ENCODE assay signal across 8 cellular contexts in the genomic region with DNA sequence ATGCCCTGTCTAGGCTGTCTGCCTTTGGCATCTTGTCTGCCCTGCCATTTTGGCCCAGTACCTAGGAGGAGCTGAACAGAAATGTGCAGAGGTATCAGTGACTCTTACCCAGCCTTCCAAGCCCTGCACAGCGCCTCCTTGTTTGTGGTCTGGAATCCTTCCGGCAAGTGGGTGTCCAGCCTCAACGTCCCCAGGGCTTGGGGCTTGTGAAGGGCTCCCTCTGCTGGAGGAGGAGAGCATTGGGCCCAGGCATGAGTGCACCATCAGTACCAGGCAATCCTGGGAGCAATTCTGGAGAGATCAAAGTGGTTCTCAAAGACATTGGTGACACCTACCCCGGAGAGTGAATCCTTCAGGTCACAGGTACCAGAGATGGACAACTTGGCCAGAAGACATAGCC. TPM values are rescaled to one million over a fixed set of nuclear protein-coding genes. Genes with fewer than 3 reads are reported as not detected.
DNase-seq lines count a peak whose midpoint lies in the region; TF ChIP-seq lines count a peak whose summit lies in the region.
"Had no signal": no experiment of that assay in that cellular context is flagged by ENCODE, and none has a peak within 500 bp of the region (broad histone marks: within the 10 kb centered on the region; RNA-seq: fewer than 3 reads in every experiment).

No MANE protein-coding gene starts in this region.

- H3K27ac ChIP-seq in brain microvascular endothelial cell, result no peak overlapping the region
- no peak overlapping the region for H3K27ac ChIP-seq in ovary

- peaks cover 4% of the 10 kb centered on the region for H3K27me3 Mint-ChIP-seq in osteocyte (ENCODE audit: unreplicated experiment)

- TF ChIP-seq CTCF in GM12874 (IDR thresholded peaks at IDR 0.05; ENCODE audit: insufficient read depth, low read depth, low read length) (peak; percentile 79), LNCaP clone FGC (IDR thresholded peaks at IDR 0.05; ENCODE audit: control insufficient read depth, extremely low read depth, insufficient read depth) (peak; percentile 61), brain microvascular endothelial cell (IDR thresholded peaks at IDR 0.05; ENCODE audit: low read depth, low read length, missing control alignments) (peak; percentile 29), osteocyte (IDR thresholded peaks at IDR 0.05) (peak; percentile 18), ovary (IDR thresholded peaks at IDR 0.05) (no peak)

- H3K9me3 ChIP-seq in ovary, result no peaks in the 10 kb centered on the region

- intact Hi-C loops in ovary (cut with DNase I), result loop anchor here in 1 of 4 donors (5.0 kb wide), 1 partner anchor 121 kb away; no protein-coding TSS in a partner anchor

- no peak overlapping the region for H3K27ac Mint-ChIP-seq in osteocyte (ENCODE audit: unreplicated experiment)

- DNase-seq in LNCaP clone FGC (ENCODE audit: low read depth), result no peak
- DNase-seq in brain microvascular endothelial cell, result no peak
- DNase-seq in osteocyte (ENCODE audit: extremely low spot score, unreplicated experiment), result no peak
- DNase-seq in A172 (ENCODE audit: low spot score), result no peak
- no peak for DNase-seq in ovary
- DNase-seq in H4 (ENCODE audit: low spot score), result no peak

- no peaks in the 10 kb centered on the region for H3K4me1 ChIP-seq in ovary (ENCODE audit: insufficient read depth)

- peaks cover 10% of the 10 kb centered on the region for H3K9me3 Mint-ChIP-seq in osteocyte (ENCODE audit: unreplicated experiment)

- peaks cover 3% of the 10 kb centered on the region for H3K4me1 Mint-ChIP-seq in osteocyte (ENCODE audit: unreplicated experiment)

- in situ Hi-C loops in brain microvascular endothelial cell (cut with HindIII; ENCODE audit: low pct_ligation_motif_present, low sequenced_read_pairs), result no loop called here

- no peak overlapping the region for H3K4me3 Mint-ChIP-seq in osteocyte (ENCODE audit: unreplicated experiment)

- H3K36me3 ChIP-seq in brain microvascular endothelial cell (replicated peaks), result no peaks in the 10 kb centered on the region
- H3K36me3 ChIP-seq in ovary, result no peaks in the 10 kb centered on the region

- TF ChIP-seq POLR2A in ovary (IDR thresholded peaks at IDR 0.05), result no peak

- TF ChIP-seq EP300 in ovary (IDR thresholded peaks at IDR 0.05), result no peak

- H3K27me3 ChIP-seq in brain microvascular endothelial cell (replicated peaks) (no peaks in the 10 kb centered on the region), ovary (no peaks in the 10 kb centered on the region)

- H3K4me3 ChIP-seq in LNCaP clone FGC (ENCODE audit: low read depth, low read length), result no peak overlapping the region
- no peak overlapping the region for H3K4me3 ChIP-seq in brain microvascular endothelial cell (ENCODE audit: low read depth, low read length)
- H3K4me3 ChIP-seq in ovary, result no peak overlapping the region
- H3K4me3 ChIP-seq: lung had no signal

- H3K36me3 Mint-ChIP-seq in osteocyte (ENCODE audit: unreplicated experiment), result no peaks in the 10 kb centered on the region

- 64 to 79% (median 74%) methylated on average over 4 of the region's 4 CpGs for WGBS in ovary, 3 donors

RNA-seq across cellular contexts. Expression of gene TCL1B, which starts 2.4 kb away (rescaled TPM):
- total RNA-seq in osteocyte (not detected in 2 replicates), ovary (not detected)
- not detected in 2 replicates for total RNA-seq in A172 (2014; rRNA removed; shearing (Covaris generic))
- polyA plus RNA-seq in ovary, result under 1 TPM in 1 of 2 donors, not detected in 1; 0.07 TPM
- not detected in 2 replicates for total RNA-seq in H4 (2014; rRNA removed; shearing (Covaris generic))

RNA-seq across cellular contexts. Expression of gene TCL1A, which starts 30.1 kb away (rescaled TPM):
- total RNA-seq in osteocyte (not detected in 2 replicates), ovary (not detected)
- total RNA-seq in A172 (2014; rRNA removed; shearing (Covaris generic)), result not detected in 2 replicates
- polyA plus RNA-seq in ovary, result under 1 TPM; 0.13 to 0.70 TPM
- total RNA-seq in H4 (2014; rRNA removed; shearing (Covaris generic)), result not detected in 2 replicates

Comparison
In these comparisons a context has a peak if more than half of its experiments do, and no peak if none do; other contexts are left out.
1. CTCF ChIP-seq: peak in GM12874 (single experiment), LNCaP clone FGC (single experiment), brain microvascular endothelial cell (single experiment) and osteocyte (single experiment); none in ovary (0 of 3).